In the genomic region with DNA sequence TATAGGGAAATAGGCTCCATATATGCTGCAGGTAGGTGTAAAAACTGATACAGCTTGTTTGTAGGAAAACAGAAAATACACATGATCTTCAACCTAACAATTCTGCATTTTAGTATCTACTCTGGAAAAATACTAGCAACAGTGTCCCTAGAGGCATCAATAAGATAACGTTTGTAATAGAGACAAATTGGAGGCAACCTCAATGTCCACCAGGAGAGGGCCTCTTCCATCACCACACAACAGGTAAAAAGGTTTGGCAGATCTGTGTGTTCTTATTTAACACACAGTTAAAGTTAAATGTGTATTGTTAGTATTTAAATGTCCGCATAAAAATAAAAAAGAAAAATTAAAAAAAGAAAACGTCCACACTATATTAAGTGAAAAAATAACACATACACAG, we compare ENCODE assay signal across 8 cellular contexts. TPM values are rescaled to one million over a fixed set of nuclear protein-coding genes. Genes with fewer than 3 reads are reported as not detected.
DNase-seq lines count a peak whose midpoint lies in the region; ATAC-seq and TF ChIP-seq lines count a peak whose summit lies in the region.

No MANE protein-coding gene starts in this region.

- no peak overlapping the region for H3K4me3 Mint-ChIP-seq in glutamatergic neuron (ENCODE audit: unreplicated experiment)
- no peak overlapping the region for H3K4me3 Mint-ChIP-seq in activated T-cell treated with anti-CD3 and anti-CD28 coated beads, Interleukin-2, amount 50 U/mL, for 4 hours

- DNase-seq in D341Med (ENCODE audit: low spot score) = peak; percentile 50
- DNase-seq in SK-N-SH = peak; percentile 46
- no peak for DNase-seq in glutamatergic neuron
- DNase-seq in GDM1 (lab: John Stamatoyannopoulos, UW) = no peak
- DNase-seq in activated T-cell treated with anti-CD3 and anti-CD28 coated beads, Interleukin-2, amount 50 U/mL, for 4 hours = no peak

- H3K9me3 Mint-ChIP-seq in glutamatergic neuron (ENCODE audit: unreplicated experiment) = no peaks in the 10 kb centered on the region
- H3K9me3 Mint-ChIP-seq in activated T-cell treated with anti-CD3 and anti-CD28 coated beads, Interleukin-2, amount 50 U/mL, for 4 hours = no peaks in the 10 kb centered on the region

- H3K9ac ChIP-seq in SK-N-SH = no peak overlapping the region

- CTCF ChIA-PET in HEK293 (lab: Yijun Ruan, JAX) = interaction anchor here (0.6 to 4.4 kb wide), 18 partner anchors 18 to 780 kb away, joined by 3 to 61 read pairs (median 4); partner anchors contain the start of gene DYRK3
- CTCF ChIA-PET in SK-N-SH (lab: Yijun Ruan, JAX) = interaction anchor here (0.6 to 10.2 kb wide), 15 partner anchors 13 to 375 kb away, joined by 3 to 109 read pairs (median 6); partner anchors contain the start of gene DYRK3

- H3K27ac Mint-ChIP-seq in glutamatergic neuron (ENCODE audit: unreplicated experiment) = no peak overlapping the region

- H3K9me2 ChIP-seq in SK-N-SH = no peaks in the 10 kb centered on the region

- no peak overlapping the region for H2AFZ ChIP-seq in SK-N-SH (ENCODE audit: low read depth)

- peaks cover 14% of the 10 kb centered on the region for H3F3A ChIP-seq in SK-N-SH (replicated peaks; ENCODE audit: insufficient read depth)

- WGBS in SK-N-SH (ENCODE audit: low lambda C conversion rate) = 53% methylated on average over 3 of the region's 3 CpGs

- H3K36me3 Mint-ChIP-seq in glutamatergic neuron (ENCODE audit: unreplicated experiment) = no peaks in the 10 kb centered on the region
- peaks cover 44% of the 10 kb centered on the region for H3K36me3 Mint-ChIP-seq in activated T-cell treated with anti-CD3 and anti-CD28 coated beads, Interleukin-2, amount 50 U/mL, for 4 hours (ENCODE audit: insufficient read depth)

- H3K4me2 ChIP-seq in SK-N-SH = no peak overlapping the region

- H3K4me1 ChIP-seq in HEK293 (ENCODE audit: control insufficient read depth, insufficient read depth, low read length) = no peaks in the 10 kb centered on the region
- H3K4me1 ChIP-seq in SK-N-SH (ENCODE audit: control insufficient read depth in 1 of 2, insufficient read depth in 2 of 2, low read depth in 1 of 2, low read length in 1 of 2) = peaks cover 0 to 8% of the 10 kb centered on the region in 2 experiments; a peak in 2 of 4 replicates

- H3K27ac ChIP-seq in HEK293 (ENCODE audit: extremely low read depth, low read depth, low read length) = no peak overlapping the region
- no peak overlapping the region for H3K27ac ChIP-seq in SK-N-SH (ENCODE audit: low read depth in 2 of 2, low read length in 1 of 2)

- H3K36me3 ChIP-seq in HEK293 (ENCODE audit: control insufficient read depth in 2 of 2, insufficient read depth in 1 of 2, low read length in 2 of 2) = peaks cover 11 to 78% of the 10 kb centered on the region in 2 experiments
- peaks cover 31 to 68% of the 10 kb centered on the region in 2 experiments for H3K36me3 ChIP-seq in SK-N-SH (replicated peaks in 1 of 2; ENCODE audit: control insufficient read depth in 1 of 2, insufficient read depth in 2 of 2, low read length in 1 of 2)

- POLR2A ChIA-PET in HEK293 (lab: Yijun Ruan, JAX) = no interaction called here
- POLR2A ChIA-PET in SK-N-SH (lab: Yijun Ruan, JAX) = no interaction called here

- peak; percentile 35 for TF ChIP-seq RAD21 in SK-N-SH (IDR thresholded peaks at IDR 0.05; ENCODE audit: low read length)

- H3K27me3 ChIP-seq in SK-N-SH (ENCODE audit: insufficient read depth) = no peaks in the 10 kb centered on the region

- H3K79me2 ChIP-seq in SK-N-SH (ENCODE audit: insufficient read depth) = peaks cover 19% of the 10 kb centered on the region

- no peaks in the 10 kb centered on the region for H3K27me3 Mint-ChIP-seq in glutamatergic neuron (ENCODE audit: unreplicated experiment)
- H3K27me3 Mint-ChIP-seq in activated T-cell treated with anti-CD3 and anti-CD28 coated beads, Interleukin-2, amount 50 U/mL, for 4 hours (ENCODE audit: low read depth) = no peaks in the 10 kb centered on the region

- H3K4me3 ChIP-seq in HEK293 (ENCODE audit: low read depth, low read length) (no peak overlapping the region), SK-N-SH (ENCODE audit: low read depth in 2 of 2, low read length in 1 of 2) (no peak overlapping the region)

- TF ChIP-seq EP300 in SK-N-SH (IDR thresholded peaks at IDR 0.05; ENCODE audit: borderline replicate concordance in 1 of 2, low read depth in 1 of 2, low read length in 1 of 2) = no peak

- H3K9me3 ChIP-seq in HEK293 (ENCODE audit: control insufficient read depth, insufficient read depth, low read depth, low read length) = no peaks in the 10 kb centered on the region
- no peaks in the 10 kb centered on the region for H3K9me3 ChIP-seq in SK-N-SH

- TF ChIP-seq CTCF in HEK293 (tag by site-specific recombination; IDR thresholded peaks at IDR 0.05) (peak; percentile 63; the same call in 1 of the 2 replicates), SK-N-SH (IDR thresholded peaks at IDR 0.05) (peak; percentile 69), glutamatergic neuron (IDR thresholded peaks at IDR 0.05; ENCODE audit: partially characterized antibody, unreplicated experiment) (peak; percentile 44)

- H4K20me1 ChIP-seq in SK-N-SH (ENCODE audit: insufficient read depth) = no peaks in the 10 kb centered on the region

- ATAC-seq in GM21717 (IDR thresholded peaks at IDR 0.05; ENCODE audit: unreplicated experiment) = no peak
- ATAC-seq in activated T-cell treated with anti-CD3 and anti-CD28 coated beads, Interleukin-2, amount 50 U/mL, for 4 hours = no peak
- ATAC-seq in HG03039 (IDR thresholded peaks at IDR 0.05; ENCODE audit: unreplicated experiment) = no peak

- H3K4me1 Mint-ChIP-seq in glutamatergic neuron (ENCODE audit: low read depth, unreplicated experiment) = peaks cover 5% of the 10 kb centered on the region
- peaks cover 29% of the 10 kb centered on the region for H3K4me1 Mint-ChIP-seq in activated T-cell treated with anti-CD3 and anti-CD28 coated beads, Interleukin-2, amount 50 U/mL, for 4 hours (ENCODE audit: low read depth)

TF ChIP-seq in HEK293, 187 proteins besides CTCF, POLR2A, EP300 and RAD21:
- TF ChIP-seq ZNF366 (tag by site-specific recombination; conservative IDR thresholded peaks at IDR 0.05) (no peak), ZNF747 (tag by site-specific recombination; IDR thresholded peaks at IDR 0.05) (no peak), ZNF561 (tag by site-specific recombination; IDR thresholded peaks at IDR 0.05; ENCODE audit: borderline replicate concordance) (no peak), ZNF548 (tag by site-specific recombination; IDR thresholded peaks at IDR 0.05) (no peak), ZNF830 (tag by site-specific recombination; IDR thresholded peaks at IDR 0.05; ENCODE audit: low read depth) (no peak), SCRT2 (tag by site-specific recombination; IDR thresholded peaks at IDR 0.05) (peak; percentile 59; the same call in 1 of the 2 replicates), ZNF19 (tag by site-specific recombination; IDR thresholded peaks at IDR 0.05; ENCODE audit: low read depth) (no peak), ZNF302 (tag by site-specific recombination; IDR thresholded peaks at IDR 0.05; ENCODE audit: low read depth) (no peak)
TF ChIP-seq in HEK293: peak in this region for 1.

TF ChIP-seq in SK-N-SH, 30 proteins besides CTCF, POLR2A, EP300 and RAD21:
- TF ChIP-seq SMC3 (IDR thresholded peaks at IDR 0.05; ENCODE audit: low read depth, low read length) = peak; percentile 23; the same call in 1 of the 2 replicates
- TF ChIP-seq RFX5 (IDR thresholded peaks at IDR 0.05; ENCODE audit: low read length) = no peak
TF ChIP-seq in SK-N-SH: peak in this region for 1.

RNA-seq across cellular contexts. Expression of gene EIF2D, which starts 5.4 kb away (rescaled TPM):
- polyA plus RNA-seq in SK-N-SH (2012; rRNA removed) = 59.5 and 83.2 TPM in 2 replicates
- 55.4 and 68.8 TPM in 2 replicates for polyA plus RNA-seq in SK-N-SH (2012; cell fraction: cytosol; rRNA removed)
- polyA plus RNA-seq in SK-N-SH (2012; cell fraction: nucleus; rRNA removed) = 77.6 and 111 TPM in 2 replicates
- 19.5 TPM for total RNA-seq in glutamatergic neuron (ENCODE audit: unreplicated experiment)
- 10 to 100 TPM; 40.8 to 49.0 (median 41.4) TPM for total RNA-seq in activated T-cell treated with anti-CD3 and anti-CD28 coated beads, Interleukin-2, amount 50 U/mL, for 4 hours

RNA-seq across cellular contexts. Expression of gene DYRK3, which starts 28.5 kb away (rescaled TPM):
- 3.6 and 5.8 TPM in 2 replicates for polyA plus RNA-seq in SK-N-SH (2012; rRNA removed)
- polyA plus RNA-seq in SK-N-SH (2012; cell fraction: cytosol; rRNA removed) = 5.1 and 5.5 TPM in 2 replicates
- polyA plus RNA-seq in SK-N-SH (2012; cell fraction: nucleus; rRNA removed) = 3.8 and 6.9 TPM in 2 replicates
- 1.3 TPM for total RNA-seq in glutamatergic neuron (ENCODE audit: unreplicated experiment)
- total RNA-seq in activated T-cell treated with anti-CD3 and anti-CD28 coated beads, Interleukin-2, amount 50 U/mL, for 4 hours = 1 to 10 TPM; 5.3 to 7.7 (median 7.7) TPM

Comparison
In these comparisons a context has a peak if more than half of its experiments do, and no peak if none do; other contexts are left out.
1. DNase-seq: peak in D341Med (single experiment) and SK-N-SH (single experiment); none in glutamatergic neuron (single experiment), GDM1 (single experiment) and activated T-cell treated with anti-CD3 and anti-CD28 coated beads, Interleukin-2, amount 50 U/mL, for 4 hours (single experiment).
2. Peak in every context shown above with its lines, with median percentiles within 50 percentile points of each other: CTCF ChIP-seq.